Comparison of ENCODE assay signal across 8 cellular contexts in genomic region chr20:63739129-63740069, GRCh38. TPM values are rescaled to one million over a fixed set of nuclear protein-coding genes. Genes with fewer than 3 reads are reported as not detected.
DNase-seq lines count a peak whose midpoint lies in the region; ATAC-seq, FAIRE-seq and TF ChIP-seq lines count a peak whose summit lies in the region.

A gene with protein sequence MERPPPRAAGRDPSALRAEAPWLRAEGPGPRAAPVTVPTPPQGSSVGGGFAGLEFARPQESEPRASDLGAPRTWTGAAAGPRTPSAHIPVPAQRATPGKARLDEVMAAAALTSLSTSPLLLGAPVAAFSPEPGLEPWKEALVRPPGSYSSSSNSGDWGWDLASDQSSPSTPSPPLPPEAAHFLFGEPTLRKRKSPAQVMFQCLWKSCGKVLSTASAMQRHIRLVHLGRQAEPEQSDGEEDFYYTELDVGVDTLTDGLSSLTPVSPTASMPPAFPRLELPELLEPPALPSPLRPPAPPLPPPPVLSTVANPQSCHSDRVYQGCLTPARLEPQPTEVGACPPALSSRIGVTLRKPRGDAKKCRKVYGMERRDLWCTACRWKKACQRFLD (plus strand): TSS chr20:63739776. CDS start chr20:63739913, 137 bp downstream.

- 0% methylated on average over 2 of the region's 136 CpGs; no CpG with 5 or more reads in 1 of the 2 donors for WGBS in thyroid gland, 2 donors

- TF ChIP-seq CTCF in fibroblast of the aortic adventitia (IDR thresholded peaks at IDR 0.05; ENCODE audit: insufficient read depth, low read length) (no peak), thyroid gland (IDR thresholded peaks at IDR 0.05) (no peak)

- ATAC-seq in naive B cell (ENCODE audit: low read depth in 2 of 2), result peak; percentile 31 to 43

- H3K27me3 ChIP-seq in BLaER1, result no peaks in the 10 kb centered on the region
- H3K27me3 ChIP-seq in thyroid gland, result no peaks in the 10 kb centered on the region

- H4K20me1 ChIP-seq in BLaER1, result peaks cover 34% of the 10 kb centered on the region

- intact Hi-C loops in thyroid gland (cut with DNase I), result loop anchor here (5.0 kb wide), 1 partner anchor 202 kb away; the partner anchor contains the start of gene PTK6

- no peaks in the 10 kb centered on the region for H3K36me3 Mint-ChIP-seq in naive B cell

- H3K36me3 ChIP-seq in BLaER1, result peaks cover 37% of the 10 kb centered on the region
- peaks cover 19 to 29% of the 10 kb centered on the region in 2 donors for H3K36me3 ChIP-seq in thyroid gland

- H3K9me3 Mint-ChIP-seq in naive B cell, result no peaks in the 10 kb centered on the region

- peak within 1 kb of the TSS; percentile 81 for H3K27ac ChIP-seq in BLaER1
- H3K27ac ChIP-seq in thyroid gland, result peak within 1 kb of the TSS; percentile 68 to 94 (median 91)

- H3K9ac ChIP-seq in BLaER1, result peak within 1 kb of the TSS; percentile 80

- H3K9me3 ChIP-seq in BLaER1 (no peaks in the 10 kb centered on the region), thyroid gland (no peaks in the 10 kb centered on the region)

- H3K4me1 Mint-ChIP-seq in naive B cell, result peaks cover 8 to 29% (median 14%) of the 10 kb centered on the region in 3 donors

- H3K27ac Mint-ChIP-seq in naive B cell, result no peak within 1 kb of the TSS

- TF ChIP-seq POLR2A in GM19193 (IDR thresholded peaks at IDR 0.05; ENCODE audit: extremely low read depth, insufficient read depth, insufficient read length) (peak; percentile 37), thyroid gland (IDR thresholded peaks at IDR 0.05) (no peak)

- peak within 1 kb of the TSS; percentile 15 to 86 (median 57) for H3K4me3 Mint-ChIP-seq in naive B cell

- peak; percentile 98 for DNase-seq in HPDE6-E6E7 (ENCODE audit: extremely low spot score)
- DNase-seq in RCC 7860 (ENCODE audit: low spot score), result peak; percentile 54
- DNase-seq in activated gamma-delta T cell (lab: John Stamatoyannopoulos, UW), result peak; percentile 57
- DNase-seq in fibroblast of the aortic adventitia (ENCODE audit: low read depth), result peak; percentile 59
- DNase-seq in naive B cell, result peak; percentile 57
- peak; percentile 84 to 87 for DNase-seq in thyroid gland

- H3K4me3 ChIP-seq in BLaER1, result peak within 1 kb of the TSS; percentile 77
- peak within 1 kb of the TSS; percentile 78 for H3K4me3 ChIP-seq in fibroblast of the aortic adventitia (ENCODE audit: low read depth, low read length)
- H3K4me3 ChIP-seq in thyroid gland (replicated peaks in 1 of 3), result peak within 1 kb of the TSS; percentile 39 to 66 (median 53)

- H3K4me1 ChIP-seq in BLaER1, result peaks cover 68% of the 10 kb centered on the region
- peaks cover 19 to 29% of the 10 kb centered on the region in 2 donors for H3K4me1 ChIP-seq in thyroid gland

- no peaks in the 10 kb centered on the region for H3K27me3 Mint-ChIP-seq in naive B cell

- H3K4me2 ChIP-seq in BLaER1, result peak within 1 kb of the TSS; percentile 99

- FAIRE-seq in RCC 7860 (lab: Jason Lieb, UNC), result no peak

RNA-seq across cellular contexts. Expression of the gene that starts here (rescaled TPM):
- total RNA-seq in fibroblast of the aortic adventitia (ENCODE audit: low replicate concordance), result 31.9 and 39.2 TPM in 2 replicates
- 1 to 10 TPM in 3 of 6 donors, under 1 TPM in 2, not detected in 1; 0.36 to 1.4 (median 1.3) TPM for polyA plus RNA-seq in naive B cell (ENCODE audit: low read depth in 6 of 6)
- total RNA-seq in thyroid gland, result 10 to 100 TPM; 26.0 to 55.9 (median 39.3) TPM

Comparison
In these comparisons a context has a peak if more than half of its experiments do, and no peak if none do; other contexts are left out.
1. Peak in every context shown above with its lines: DNase-seq, ATAC-seq, H3K4me3 ChIP-seq and H3K27ac ChIP-seq.